ENCODE assay signal across 8 cellular contexts in genomic region chr10:34808789-34809745, GRCh38. TPM values are rescaled to one million over a fixed set of nuclear protein-coding genes. Genes with fewer than 3 reads are reported as not detected.
A peak's percentile ranks its signal among the peaks of the same experiment; 100 is the strongest.
DNase-seq lines count a peak whose midpoint lies in the region; ATAC-seq and TF ChIP-seq lines count a peak whose summit lies in the region.

No MANE protein-coding gene starts in this region.

- DNase-seq in body of pancreas, result peak in 3 of 4 donors; percentile 27 to 34 (median 32)
- peak; percentile 36 to 85 for DNase-seq in lower leg skin (ENCODE audit: low spot score in 2 of 2)
- no peak for DNase-seq in SKM-1 (lab: John Stamatoyannopoulos, UW; ENCODE audit: unreplicated experiment)
- no peak for DNase-seq in NOMO-1 (lab: John Stamatoyannopoulos, UW; ENCODE audit: unreplicated experiment in 2 of 2)
- DNase-seq in dedifferentiated amniotic fluid mesenchymal stem cell (ENCODE audit: extremely low spot score), result no peak

- intact Hi-C loops in body of pancreas (cut with DNase I), result no loop called here
- intact Hi-C loops in lower leg skin (cut with DNase I; ENCODE audit: low total_unique reads), result no loop called here

- no peak for TF ChIP-seq CTCF in body of pancreas (IDR thresholded peaks at IDR 0.05)
- TF ChIP-seq CTCF in lower leg skin (IDR thresholded peaks at IDR 0.05), result no peak

- WGBS in body of pancreas, 2 donors, result 37 to 55% methylated on average over 18 to 19 of the region's 19 CpGs
- WGBS in lower leg skin, 2 donors, result 38 to 39% methylated on average over 19 of the region's 19 CpGs

- peak overlapping the region in 1 of 4 donors; percentile 30 for H3K27ac ChIP-seq in body of pancreas

- no peak overlapping the region for H3K4me3 ChIP-seq in body of pancreas
- H3K4me3 ChIP-seq in lower leg skin (ENCODE audit: low read depth, poor library complexity, severe bottlenecking), result no peak overlapping the region

- peaks cover 46% of the 10 kb centered on the region for H3K4me1 ChIP-seq in body of pancreas

- in situ Hi-C loops in GM18951 (cut with MboI; ENCODE audit: low sequenced_read_pairs, unreplicated experiment), result no loop called here

- ATAC-seq in HG03432 (IDR thresholded peaks at IDR 0.05; ENCODE audit: unreplicated experiment), result peak; percentile 43
- no peak for ATAC-seq in body of pancreas
- ATAC-seq in GM19351 (IDR thresholded peaks at IDR 0.05; ENCODE audit: unreplicated experiment), result no peak

- TF ChIP-seq POLR2A in GM18951 (IDR thresholded peaks at IDR 0.05; ENCODE audit: extremely low read depth, insufficient read depth, insufficient read length) (peak; percentile 51), body of pancreas (IDR thresholded peaks at IDR 0.05) (no peak), lower leg skin (IDR thresholded peaks at IDR 0.05) (no peak)

- no peaks in the 10 kb centered on the region for H3K9me3 ChIP-seq in body of pancreas

- H3K36me3 ChIP-seq in body of pancreas (replicated peaks in 1 of 2; ENCODE audit: insufficient read depth in 1 of 2, low read depth in 2 of 2), result no peaks in the 10 kb centered on the region

- no peaks in the 10 kb centered on the region for H3K27me3 ChIP-seq in body of pancreas

RNA-seq across cellular contexts. Expression of gene PARD3, which starts 6.0 kb away (rescaled TPM):
- 10 to 100 TPM; 36.1 to 48.5 TPM for total RNA-seq in body of pancreas
- 100 to 1,000 TPM; 150 to 172 (median 165) TPM for total RNA-seq in lower leg skin

Comparison
In these comparisons a context has a peak if more than half of its experiments do, and no peak if none do; other contexts are left out.
1. DNase-seq: peak in body of pancreas (3 of 4) and lower leg skin (2 of 2); none in SKM-1 (single experiment), NOMO-1 (0 of 2) and dedifferentiated amniotic fluid mesenchymal stem cell (single experiment).